ENCODE assay signal across 8 cellular contexts in the genomic region with DNA sequence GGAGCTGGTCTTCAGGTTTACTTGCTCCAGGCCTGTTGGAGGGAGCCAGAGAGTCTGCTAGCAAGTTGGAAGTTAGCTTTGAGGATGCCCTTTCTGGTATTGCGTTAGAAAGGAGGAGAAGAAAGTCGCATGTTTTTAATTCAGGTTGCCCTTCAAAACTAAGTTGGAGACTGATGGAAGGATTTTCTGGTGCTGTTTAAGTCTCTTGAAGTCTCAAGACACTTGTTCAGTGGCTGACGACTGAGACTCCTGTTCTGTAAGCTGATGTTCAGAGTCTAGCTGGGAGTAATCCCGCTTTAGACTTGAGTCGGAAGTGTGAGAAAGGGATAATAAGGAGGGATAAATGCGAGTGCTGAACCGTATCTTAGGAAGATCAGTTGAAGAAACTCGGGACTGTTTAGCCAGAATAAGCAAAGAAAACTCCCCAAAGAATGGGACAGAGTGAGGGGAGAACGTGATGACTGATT. TPM values are rescaled to one million over a fixed set of nuclear protein-coding genes. Genes with fewer than 3 reads are reported as not detected.
DNase-seq lines count a peak whose midpoint lies in the region; ATAC-seq and TF ChIP-seq lines count a peak whose summit lies in the region.

No MANE protein-coding gene starts in this region.

- WGBS in hepatocyte (ENCODE audit: low lambda C conversion rate, missing lambda C conversion rate): 2% methylated on average over 9 of the region's 9 CpGs

- peak overlapping the region; percentile 94 for H3K27ac ChIP-seq in hepatocyte

- in situ Hi-C loops in ACHN (cut with HindIII; ENCODE audit: low pct_ligation_motif_present, low pct_unique_long_range_greater_than_20kb, low sequenced_read_pairs) (no loop called here), KBM-7 (cut with MboI; ENCODE audit: low pct_unique_long_range_greater_than_20kb, low sequenced_read_pairs) (no loop called here)

- H2AFZ ChIP-seq in hepatocyte: peak overlapping the region; percentile 64

- H3K27ac Mint-ChIP-seq in activated T-helper 1 cell treated with anti-CD3 and anti-CD28 coated beads, Interleukin-12 subunit alpha, Interleukin-12 subunit beta, Interleukin-2, Interleukin-4 antibody, amounts not matched to agents 30 ng/mL and 10 ng/mL and 1 ng/mL, durations not matched to agents 14 hours and 24 hours and 36 hours: peak overlapping the region; percentile 87

- H4K20me1 ChIP-seq in hepatocyte (ENCODE audit: insufficient read depth, poor library complexity, severe bottlenecking): no peaks in the 10 kb centered on the region

- peaks cover 28% of the 10 kb centered on the region for H3K79me2 ChIP-seq in hepatocyte

- H3K9me3 Mint-ChIP-seq in activated T-helper 1 cell treated with anti-CD3 and anti-CD28 coated beads, Interleukin-12 subunit alpha, Interleukin-12 subunit beta, Interleukin-2, Interleukin-4 antibody, amounts not matched to agents 30 ng/mL and 10 ng/mL and 1 ng/mL, durations not matched to agents 14 hours and 24 hours and 36 hours: no peaks in the 10 kb centered on the region

- H3K4me2 ChIP-seq in hepatocyte: peak overlapping the region; percentile 91
- peak overlapping the region; percentile 99 for H3K4me2 ChIP-seq in skeletal muscle satellite cell (ENCODE audit: low read length)

- peaks cover 36% of the 10 kb centered on the region for H3K27me3 Mint-ChIP-seq in activated T-helper 1 cell treated with anti-CD3 and anti-CD28 coated beads, Interleukin-12 subunit alpha, Interleukin-12 subunit beta, Interleukin-2, Interleukin-4 antibody, amounts not matched to agents 30 ng/mL and 10 ng/mL and 1 ng/mL, durations not matched to agents 14 hours and 24 hours and 36 hours (ENCODE audit: insufficient read depth)

- H3K36me3 Mint-ChIP-seq in activated T-helper 1 cell treated with anti-CD3 and anti-CD28 coated beads, Interleukin-12 subunit alpha, Interleukin-12 subunit beta, Interleukin-2, Interleukin-4 antibody, amounts not matched to agents 30 ng/mL and 10 ng/mL and 1 ng/mL, durations not matched to agents 14 hours and 24 hours and 36 hours (ENCODE audit: low read depth): peaks cover 46% of the 10 kb centered on the region

- TF ChIP-seq CTCF in hepatocyte (IDR thresholded peaks at IDR 0.05; ENCODE audit: poor library complexity): no peak

- H3K36me3 ChIP-seq in hepatocyte (replicated peaks; ENCODE audit: insufficient read depth, low read depth): no peaks in the 10 kb centered on the region
- H3K36me3 ChIP-seq in skeletal muscle satellite cell (ENCODE audit: insufficient read depth, low read length): peaks cover 26% of the 10 kb centered on the region

- no peaks in the 10 kb centered on the region for H3K9me2 ChIP-seq in hepatocyte (replicated peaks; ENCODE audit: insufficient read depth)

- intact Hi-C loops in activated T-helper 1 cell treated with anti-CD3 and anti-CD28 coated beads, Interleukin-12 subunit alpha, Interleukin-12 subunit beta, Interleukin-2, Interleukin-4 antibody, amounts not matched to agents 30 ng/mL and 10 ng/mL and 1 ng/mL, durations not matched to agents 14 hours and 24 hours and 36 hours (cut with micrococcal nuclease): loop anchor here (1.0 to 10.0 kb wide), 7 partner anchors 98 to 1615 kb away; partner anchors contain the start of genes ACACA, MYO19, PIGW and SYNRG

- peak; percentile 19 for ATAC-seq in GM21576 (IDR thresholded peaks at IDR 0.05; ENCODE audit: unreplicated experiment)

- H3K4me3 ChIP-seq in hepatocyte: peak overlapping the region; percentile 53
- peak overlapping the region; percentile 96 for H3K4me3 ChIP-seq in skeletal muscle satellite cell (ENCODE audit: low read length)

- H3K4me1 Mint-ChIP-seq in activated T-helper 1 cell treated with anti-CD3 and anti-CD28 coated beads, Interleukin-12 subunit alpha, Interleukin-12 subunit beta, Interleukin-2, Interleukin-4 antibody, amounts not matched to agents 30 ng/mL and 10 ng/mL and 1 ng/mL, durations not matched to agents 14 hours and 24 hours and 36 hours (ENCODE audit: low read depth): peaks cover 54% of the 10 kb centered on the region

- peak overlapping the region; percentile 97 for H3K4me3 Mint-ChIP-seq in activated T-helper 1 cell treated with anti-CD3 and anti-CD28 coated beads, Interleukin-12 subunit alpha, Interleukin-12 subunit beta, Interleukin-2, Interleukin-4 antibody, amounts not matched to agents 30 ng/mL and 10 ng/mL and 1 ng/mL, durations not matched to agents 14 hours and 24 hours and 36 hours

- H3K27me3 ChIP-seq in hepatocyte (peaks cover 36% of the 10 kb centered on the region), skeletal muscle satellite cell (ENCODE audit: control insufficient read depth, insufficient read depth, low read length) (peaks cover 37% of the 10 kb centered on the region)

- H3K4me1 ChIP-seq in hepatocyte (ENCODE audit: insufficient read depth): peaks cover 10% of the 10 kb centered on the region
- peaks cover 13% of the 10 kb centered on the region for H3K4me1 ChIP-seq in skeletal muscle satellite cell (ENCODE audit: control insufficient read depth, insufficient read depth, low read length)

- H3K9me3 ChIP-seq in hepatocyte (ENCODE audit: low read depth) (no peaks in the 10 kb centered on the region), skeletal muscle satellite cell (replicated peaks; ENCODE audit: low read length) (no peaks in the 10 kb centered on the region)

- peak overlapping the region; percentile 95 for H3K9ac ChIP-seq in skeletal muscle satellite cell (ENCODE audit: low read depth, low read length)

- DNase-seq in ACHN: peak; percentile 54
- DNase-seq in activated T-helper 1 cell treated with anti-CD3 and anti-CD28 coated beads, Interleukin-12 subunit alpha, Interleukin-12 subunit beta, Interleukin-2, Interleukin-4 antibody, amounts not matched to agents 30 ng/mL and 10 ng/mL and 1 ng/mL, durations not matched to agents 14 hours and 24 hours and 36 hours (ENCODE audit: low spot score): no peak
- DNase-seq in hepatocyte (ENCODE audit: low spot score): no peak
- DNase-seq in KBM-7: no peak
- no peak for DNase-seq in NCI-H2196 treated with DMSO at 0.1 percent for 48 hours (lab: John Stamatoyannopoulos, UW; ENCODE audit: unreplicated experiment)
- no peak for DNase-seq in COR-L47 (lab: John Stamatoyannopoulos, UW)

RNA-seq across cellular contexts. Expression of gene AATF, which starts 0.7 kb away (rescaled TPM):
- 110 and 119 TPM in 2 replicates for total RNA-seq in activated T-helper 1 cell treated with anti-CD3 and anti-CD28 coated beads, Interleukin-12 subunit alpha, Interleukin-12 subunit beta, Interleukin-2, Interleukin-4 antibody, amounts not matched to agents 30 ng/mL and 10 ng/mL and 1 ng/mL, durations not matched to agents 14 hours and 24 hours and 36 hours
- 31.2 and 35.2 TPM in 2 replicates for total RNA-seq in hepatocyte
- polyA plus RNA-seq in hepatocyte: 35.7 and 43.3 TPM in 2 replicates
- 24.2 and 27.4 TPM in 2 replicates for total RNA-seq in skeletal muscle satellite cell (2012; rRNA removed)

RNA-seq across cellular contexts. Expression of gene LHX1, which starts 12.2 kb away (rescaled TPM):
- total RNA-seq in activated T-helper 1 cell treated with anti-CD3 and anti-CD28 coated beads, Interleukin-12 subunit alpha, Interleukin-12 subunit beta, Interleukin-2, Interleukin-4 antibody, amounts not matched to agents 30 ng/mL and 10 ng/mL and 1 ng/mL, durations not matched to agents 14 hours and 24 hours and 36 hours: 0.17 and 0.36 TPM in 2 replicates
- not detected in 2 replicates for total RNA-seq in hepatocyte
- 0.35 TPM in 1 of 2 replicates, not detected in the other for polyA plus RNA-seq in hepatocyte
- total RNA-seq in skeletal muscle satellite cell (2012; rRNA removed): 1.1 TPM in 1 of 2 replicates, not detected in the other
